In genomic region chr5:7868427-7868772, GRCh38 we compare ENCODE assay signal across 8 cellular contexts. TPM values are rescaled to one million over a fixed set of nuclear protein-coding genes. Genes with fewer than 3 reads are reported as not detected.
A peak's percentile ranks its signal among the peaks of the same experiment; 100 is the strongest.
DNase-seq lines count a peak whose midpoint lies in the region; ATAC-seq, FAIRE-seq and TF ChIP-seq lines count a peak whose summit lies in the region.

No MANE protein-coding gene starts in this region.

- peaks cover 49 to 80% (median 71%) of the 10 kb centered on the region in 4 donors for H3K4me1 Mint-ChIP-seq in CD4-positive, alpha-beta memory T cell

- CTCF ChIA-PET in CD4-positive, alpha-beta memory T cell (lab: Charles Lee; ENCODE audit: partially characterized antibody): interaction anchor here (1.7 to 3.9 kb wide), 4 partner anchors 9 to 19 kb away, joined by 4 to 25 read pairs (median 16); no protein-coding TSS in a partner anchor

- POLR2A ChIA-PET in CD4-positive, alpha-beta memory T cell (lab: Charles Lee; ENCODE audit: partially characterized antibody): interaction anchor here (0.7 to 3.1 kb wide), 12 partner anchors 9 to 1490 kb away, joined by 3 to 30 read pairs (median 6); partner anchors contain the start of genes CFAP90, MED10, NSUN2 and SRD5A1

- no peak for TF ChIP-seq POLR2A in body of pancreas (IDR thresholded peaks at IDR 0.05)

- H3K9me3 ChIP-seq in CD4-positive, alpha-beta memory T cell (ENCODE audit: control insufficient read depth in 1 of 2, low read length in 2 of 2): no peaks in the 10 kb centered on the region
- H3K9me3 ChIP-seq in HUES48 (ENCODE audit: control insufficient read depth, insufficient read depth, low read length) (no peaks in the 10 kb centered on the region), body of pancreas (no peaks in the 10 kb centered on the region), lower lobe of right lung (no peaks in the 10 kb centered on the region)

- WGBS in body of pancreas, 2 donors: 0 to 1% methylated on average over 8 of the region's 8 CpGs

- peak overlapping the region; percentile 79 to 98 (median 92) for H3K27ac Mint-ChIP-seq in CD4-positive, alpha-beta memory T cell

- no peaks in the 10 kb centered on the region for H3K27me3 Mint-ChIP-seq in CD4-positive, alpha-beta memory T cell

- peaks cover 0 to 2% (median 0%) of the 10 kb centered on the region in 8 donors for H3K9me3 Mint-ChIP-seq in CD4-positive, alpha-beta memory T cell

- peaks cover 10% of the 10 kb centered on the region for H3K36me3 ChIP-seq in CD4-positive, alpha-beta memory T cell (ENCODE audit: insufficient read depth, low read length)
- peaks cover 44% of the 10 kb centered on the region for H3K36me3 ChIP-seq in HUES48 (ENCODE audit: control insufficient read depth, insufficient read depth, low read length)
- peaks cover 0 to 2% of the 10 kb centered on the region in 2 donors for H3K36me3 ChIP-seq in body of pancreas (replicated peaks in 1 of 2; ENCODE audit: insufficient read depth in 1 of 2, low read depth in 2 of 2)
- H3K36me3 ChIP-seq in lower lobe of right lung: peaks cover 24% of the 10 kb centered on the region

- peak overlapping the region; percentile 91 to 99 (median 95) for H3K4me3 Mint-ChIP-seq in CD4-positive, alpha-beta memory T cell

- no peak for FAIRE-seq in urothelium cell line (lab: Jason Lieb, UNC)

- intact Hi-C loops in CD4-positive, alpha-beta memory T cell (cut with micrococcal nuclease): loop anchor here (5.0 kb wide), 1 partner anchor 1156 kb away; the partner anchor contains the start of gene TENT4A
- intact Hi-C loops in body of pancreas (cut with DNase I): no loop called here
- intact Hi-C loops in lower lobe of right lung (cut with DNase I): no loop called here

- peak overlapping the region; percentile 84 for H3K27ac ChIP-seq in CD4-positive, alpha-beta memory T cell (ENCODE audit: low read depth, low read length)
- no peak overlapping the region for H3K27ac ChIP-seq in HUES48 (ENCODE audit: low read depth, low read length)
- H3K27ac ChIP-seq in body of pancreas: peak overlapping the region; percentile 62 to 94 (median 86)
- H3K27ac ChIP-seq in lower lobe of right lung: peak overlapping the region; percentile 89

- H3K4me3 ChIP-seq in CD4-positive, alpha-beta memory T cell (ENCODE audit: low read length in 2 of 2): peak overlapping the region; percentile 62 to 77
- peak overlapping the region; percentile 89 for H3K4me3 ChIP-seq in HUES48 (ENCODE audit: low read depth, low read length)
- H3K4me3 ChIP-seq in body of pancreas: peak overlapping the region; percentile 97 to 98
- H3K4me3 ChIP-seq in lower lobe of right lung: peak overlapping the region; percentile 95

- no peak for DNase-seq in CD4-positive, alpha-beta memory T cell
- DNase-seq in body of pancreas (no peak), lower lobe of right lung (no peak), urothelium cell line (ENCODE audit: low spot score) (peak; percentile 19), SK-N-DZ (ENCODE audit: low spot score) (no peak), NK-92 (lab: John Stamatoyannopoulos, UW; ENCODE audit: unreplicated experiment) (no peak)

- no peak for ATAC-seq in body of pancreas
- peak in 1 of 2 donors; percentile 4 for ATAC-seq in lower lobe of right lung
- ATAC-seq in GM18870 (IDR thresholded peaks at IDR 0.05; ENCODE audit: unreplicated experiment): no peak

- peak overlapping the region; percentile 37 for H3K9ac ChIP-seq in HUES48 (ENCODE audit: low read depth, low read length)

- no peaks in the 10 kb centered on the region for H3K27me3 ChIP-seq in CD4-positive, alpha-beta memory T cell (ENCODE audit: insufficient read depth, low read length)
- H3K27me3 ChIP-seq in HUES48 (ENCODE audit: control insufficient read depth, insufficient read depth, low read length): no peaks in the 10 kb centered on the region
- H3K27me3 ChIP-seq in body of pancreas: no peaks in the 10 kb centered on the region
- H3K27me3 ChIP-seq in lower lobe of right lung (ENCODE audit: low read depth): no peaks in the 10 kb centered on the region

- H3K4me1 ChIP-seq in CD4-positive, alpha-beta memory T cell (ENCODE audit: insufficient read depth, low read length): peaks cover 62% of the 10 kb centered on the region
- H3K4me1 ChIP-seq in HUES48 (ENCODE audit: control insufficient read depth, insufficient read depth, low read length): peaks cover 12% of the 10 kb centered on the region; the same call in 1 of the 2 replicates
- peaks cover 28% of the 10 kb centered on the region for H3K4me1 ChIP-seq in body of pancreas
- peaks cover 30% of the 10 kb centered on the region for H3K4me1 ChIP-seq in lower lobe of right lung

- H3K36me3 Mint-ChIP-seq in CD4-positive, alpha-beta memory T cell: peaks cover 20 to 45% of the 10 kb centered on the region in 2 donors

- TF ChIP-seq CTCF in body of pancreas (IDR thresholded peaks at IDR 0.05) (no peak), lower lobe of right lung (IDR thresholded peaks at IDR 0.05) (no peak)

RNA-seq across cellular contexts. Expression of gene FASTKD3, which starts 0.4 kb away (rescaled TPM):
- 10 to 100 TPM; 11.3 to 14.0 TPM for total RNA-seq in CD4-positive, alpha-beta memory T cell
- polyA plus RNA-seq in CD4-positive, alpha-beta memory T cell: 10 to 100 TPM; 11.1 to 17.6 TPM
- 1 to 10 TPM; 1.3 to 9.1 TPM for total RNA-seq in body of pancreas
- total RNA-seq in lower lobe of right lung: 9.4 TPM
- polyA plus RNA-seq in SK-N-DZ (2014; cell fraction: cytosol; rRNA removed): 22.9 and 29.3 TPM in 2 replicates
- 28.3 and 51.3 TPM in 2 replicates for polyA plus RNA-seq in SK-N-DZ (2014; cell fraction: nucleus; rRNA removed)

RNA-seq across cellular contexts. Expression of gene MTRR, which starts 0.5 kb away (rescaled TPM):
- 100 to 1,000 TPM in 1 of 2 experiments, 10 to 100 TPM in 1; 97.1 to 107 TPM for total RNA-seq in CD4-positive, alpha-beta memory T cell
- polyA plus RNA-seq in CD4-positive, alpha-beta memory T cell: 100 to 1,000 TPM in 1 of 2 donors, 10 to 100 TPM in 1; 50.9 to 117 TPM
- total RNA-seq in body of pancreas (10 to 100 TPM; 15.8 to 23.9 TPM), lower lobe of right lung (92.9 TPM)
- 29.4 and 32.2 TPM in 2 replicates for polyA plus RNA-seq in SK-N-DZ (2014; cell fraction: cytosol; rRNA removed)
- 65.0 and 79.7 TPM in 2 replicates for polyA plus RNA-seq in SK-N-DZ (2014; cell fraction: nucleus; rRNA removed)

RNA-seq across cellular contexts. Expression of gene CFAP90, which starts 17.5 kb away (rescaled TPM):
- not detected for total RNA-seq in CD4-positive, alpha-beta memory T cell
- not detected for polyA plus RNA-seq in CD4-positive, alpha-beta memory T cell
- total RNA-seq in body of pancreas (10 to 100 TPM in 1 of 2 donors, under 1 TPM in 1; 0.52 to 10.2 TPM), lower lobe of right lung (10.7 TPM)
- not detected in 2 replicates for polyA plus RNA-seq in SK-N-DZ (2014; cell fraction: cytosol; rRNA removed)
- not detected in 2 replicates for polyA plus RNA-seq in SK-N-DZ (2014; cell fraction: nucleus; rRNA removed)
